8 cellular contexts compared by ENCODE assay signal in genomic region chr7:45088821-45089313, GRCh38. TPM values are rescaled to one million over a fixed set of nuclear protein-coding genes. Genes with fewer than 3 reads are reported as not detected.
A peak's percentile ranks its signal among the peaks of the same experiment; 100 is the strongest.
DNase-seq lines count a peak whose midpoint lies in the region; ATAC-seq, FAIRE-seq and TF ChIP-seq lines count a peak whose summit lies in the region.

TSS of gene NACAD (minus strand) at chr7:45088969. CDS start at chr7:45088894, 75 bp downstream.

- intact Hi-C loops in left ventricle myocardium inferior (cut with micrococcal nuclease) = no loop called here
- intact Hi-C loops in pancreas (cut with DNase I) = no loop called here

- peak within 1 kb of the TSS; percentile 73 for H3K4me3 Mint-ChIP-seq in activated naive CD8-positive, alpha-beta T cell treated with anti-CD3 and anti-CD28 coated beads, Interleukin-2, amount 10 ng/mL, durations not matched to agents 7 days and 5 days

- H3K27me3 ChIP-seq in left ventricle myocardium inferior (ENCODE audit: low read depth) (peaks cover 12% of the 10 kb centered on the region), pancreas (no peaks in the 10 kb centered on the region)

- H3K9me3 ChIP-seq in left ventricle myocardium inferior (replicated peaks) = peaks cover under 1% of the 10 kb centered on the region
- H3K9me3 ChIP-seq in pancreas = no peaks in the 10 kb centered on the region

- FAIRE-seq in pancreas (lab: Jason Lieb, UNC) = no peak

- peaks cover 4% of the 10 kb centered on the region for H3K4me1 Mint-ChIP-seq in activated naive CD8-positive, alpha-beta T cell treated with anti-CD3 and anti-CD28 coated beads, Interleukin-2, amount 10 ng/mL, durations not matched to agents 7 days and 5 days

- 0 to 1% methylated on average over 25 to 50 of the region's 50 CpGs for WGBS in pancreas, 2 donors

- no peak within 1 kb of the TSS for H3K27ac Mint-ChIP-seq in activated naive CD8-positive, alpha-beta T cell treated with anti-CD3 and anti-CD28 coated beads, Interleukin-2, amount 10 ng/mL, durations not matched to agents 7 days and 5 days

- H3K4me3 ChIP-seq in left ventricle myocardium inferior = peak within 1 kb of the TSS; percentile 78
- peak within 1 kb of the TSS; percentile 18 to 64 (median 36) for H3K4me3 ChIP-seq in pancreas

- H3K9me3 Mint-ChIP-seq in activated naive CD8-positive, alpha-beta T cell treated with anti-CD3 and anti-CD28 coated beads, Interleukin-2, amount 10 ng/mL, durations not matched to agents 7 days and 5 days = peaks cover 1% of the 10 kb centered on the region

- H3K4me1 ChIP-seq in left ventricle myocardium inferior (peaks cover 14% of the 10 kb centered on the region), pancreas (no peaks in the 10 kb centered on the region)

- peak; percentile 91 for DNase-seq in Ammon's horn (ENCODE audit: low spot score)
- peak; percentile 52 for DNase-seq in activated naive CD8-positive, alpha-beta T cell treated with anti-CD3 and anti-CD28 coated beads, Interleukin-2, amount 10 ng/mL, durations not matched to agents 7 days and 5 days
- peak; percentile 53 for DNase-seq in left ventricle myocardium inferior
- DNase-seq in pancreas = peak in 2 of 6 donors; percentile 62 to 67

- POLR2A ChIA-PET in activated naive CD8-positive, alpha-beta T cell treated with anti-CD3 and anti-CD28 coated beads, Interleukin-2, amount 10 ng/mL, durations not matched to agents 7 days and 5 days (lab: Charles Lee) = interaction anchor here (0.9 to 2.0 kb wide), 4 partner anchors 11 to 116 kb away, joined by 3 to 5 read pairs (median 4); no protein-coding TSS in a partner anchor

- H3K27ac ChIP-seq in left ventricle myocardium inferior (replicated peaks) (peak within 1 kb of the TSS; percentile 73), pancreas (no peak within 1 kb of the TSS)

- TF ChIP-seq CTCF in left ventricle myocardium inferior (IDR thresholded peaks at IDR 0.05; ENCODE audit: borderline replicate concordance) (no peak), pancreas (IDR thresholded peaks at IDR 0.05) (no peak)

- ATAC-seq in HG03442 (IDR thresholded peaks at IDR 0.05; ENCODE audit: unreplicated experiment) = peak; percentile 30
- ATAC-seq in activated naive CD8-positive, alpha-beta T cell treated with anti-CD3 and anti-CD28 coated beads, Interleukin-2, amount 10 ng/mL, durations not matched to agents 7 days and 5 days (ENCODE audit: low read depth) = peak; percentile 60
- ATAC-seq in pancreas = peak; percentile 79 to 93 (median 82)
- ATAC-seq in GM19328 (IDR thresholded peaks at IDR 0.05; ENCODE audit: unreplicated experiment) = no peak
- ATAC-seq in GM19463 (IDR thresholded peaks at IDR 0.05; ENCODE audit: unreplicated experiment) = no peak
- no peak for ATAC-seq in GM18520 (IDR thresholded peaks at IDR 0.05; ENCODE audit: unreplicated experiment)

- H3K36me3 ChIP-seq in left ventricle myocardium inferior = no peaks in the 10 kb centered on the region
- no peaks in the 10 kb centered on the region for H3K36me3 ChIP-seq in pancreas

- peaks cover 25% of the 10 kb centered on the region for H3K27me3 Mint-ChIP-seq in activated naive CD8-positive, alpha-beta T cell treated with anti-CD3 and anti-CD28 coated beads, Interleukin-2, amount 10 ng/mL, durations not matched to agents 7 days and 5 days

- peaks cover 1% of the 10 kb centered on the region for H3K36me3 Mint-ChIP-seq in activated naive CD8-positive, alpha-beta T cell treated with anti-CD3 and anti-CD28 coated beads, Interleukin-2, amount 10 ng/mL, durations not matched to agents 7 days and 5 days

RNA-seq across cellular contexts. Expression of gene NACAD, which starts in this region (rescaled TPM):
- under 1 TPM; 0.08 to 0.11 TPM for total RNA-seq in activated naive CD8-positive, alpha-beta T cell treated with anti-CD3 and anti-CD28 coated beads, Interleukin-2, amount 10 ng/mL, durations not matched to agents 7 days and 5 days
- total RNA-seq in left ventricle myocardium inferior (3.8 TPM), pancreas (1 to 10 TPM in 4 of 6 donors, under 1 TPM in 2; 0.31 to 1.9 (median 1.2) TPM)
- 1 to 10 TPM; 1.0 to 3.5 TPM for polyA plus RNA-seq in pancreas

Comparison
In these comparisons a context has a peak if more than half of its experiments do, and no peak if none do; other contexts are left out.
1. Peak in DNase-seq and ATAC-seq in activated naive CD8-positive, alpha-beta T cell treated with anti-CD3 and anti-CD28 coated beads, Interleukin-2, amount 10 ng/mL, durations not matched to agents 7 days and 5 days; RNA of the gene not detected or under 1 TPM.
2. ATAC-seq: peak in HG03442 (single experiment) and pancreas (4 of 4); none in GM19328 (single experiment), GM19463 (single experiment) and GM18520 (single experiment).